In the genomic region with DNA sequence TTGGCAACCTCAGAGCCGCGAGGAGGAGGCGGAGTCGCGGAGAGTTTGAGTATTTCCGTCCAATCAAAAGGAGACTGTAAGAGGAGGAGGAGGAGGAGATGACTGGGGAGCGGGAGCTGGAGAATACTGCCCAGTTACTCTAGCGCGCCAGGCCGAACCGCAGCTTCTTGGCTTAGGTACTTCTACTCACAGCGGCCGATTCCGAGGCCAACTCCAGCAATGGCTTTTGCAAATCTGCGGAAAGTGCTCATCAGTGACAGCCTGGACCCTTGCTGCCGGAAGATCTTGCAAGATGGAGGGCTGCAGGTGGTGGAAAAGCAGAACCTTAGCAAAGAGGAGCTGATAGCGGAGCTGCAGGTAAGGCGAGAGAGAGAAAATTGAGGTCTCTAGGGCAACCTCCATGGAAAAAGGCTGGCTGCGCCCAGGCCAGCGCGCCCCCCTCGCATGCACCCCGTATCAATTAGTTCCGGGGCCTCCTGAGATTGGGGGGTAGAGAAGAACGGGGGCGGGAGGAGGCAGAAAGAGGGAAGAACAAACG, we compare ENCODE assay signal across 8 cellular contexts. TPM values are rescaled to one million over a fixed set of nuclear protein-coding genes. Genes with fewer than 3 reads are reported as not detected.
DNase-seq lines count a peak whose midpoint lies in the region; ATAC-seq, FAIRE-seq and TF ChIP-seq lines count a peak whose summit lies in the region.

A gene (plus strand): TSS at position 131 of the 538 bp plus-strand sequence. CDS start 89 bp downstream, at position 220.

- no peak for ATAC-seq in GM18873 (IDR thresholded peaks at IDR 0.05; ENCODE audit: low FRiP score, unreplicated experiment)

- DNase-seq in HFF-Myc (ENCODE audit: extremely low read depth, low read depth) (peak; percentile 64), NCI-H1417 treated with DMSO at 0.1 percent for 48 hours (lab: John Stamatoyannopoulos, UW) (peak; percentile 40), cerebellar cortex (ENCODE audit: low spot score) (peak; percentile 72), kidney epithelial cell (ENCODE audit: low read depth) (peak; percentile 52)
- peak; percentile 45 to 54 (median 48) for DNase-seq in stimulated activated CD4-positive, alpha-beta T cell treated with anti-CD3 and anti-CD28 coated beads, Interleukin-12 subunit alpha, Interleukin-12 subunit beta, amount 100 ng/mL, for 48 hours (ENCODE audit: low read depth in 2 of 3, low spot score in 1 of 3)

- TF ChIP-seq CTCF in HFF-Myc (IDR thresholded peaks at IDR 0.05; ENCODE audit: low read depth, low read length, missing control alignments) (no peak), kidney epithelial cell (IDR thresholded peaks at IDR 0.05; ENCODE audit: insufficient read depth, low read length, poor library complexity, severe bottlenecking) (no peak)

- H3K4me3 ChIP-seq in HFF-Myc (replicated peaks; ENCODE audit: low read depth, low read length): peak within 1 kb of the TSS; percentile 95
- H3K4me3 ChIP-seq in kidney epithelial cell (ENCODE audit: low read depth, low read length): peak within 1 kb of the TSS; percentile 71

- no peaks in the 10 kb centered on the region for H3K27me3 ChIP-seq in kidney epithelial cell (ENCODE audit: control insufficient read depth, insufficient read depth, low read length)

- no peaks in the 10 kb centered on the region for H3K36me3 ChIP-seq in kidney epithelial cell (ENCODE audit: control insufficient read depth, insufficient read depth, low read length)

- intact Hi-C loops in T-helper 2 cell treated with Interferon-gamma antibody and Interleukin-4, amounts not matched to agents 100 ng/mL and 5 ng/mL, for 36 hours (cut with micrococcal nuclease): loop anchor here (1.0 kb wide), 1 partner anchor 64 kb away; a partner anchor contains a TSS

- FAIRE-seq in G401.6 (lab: Jason Lieb, UNC): peak; percentile 84

RNA-seq across cellular contexts. Expression of the gene that starts here (rescaled TPM):
- total RNA-seq in T-helper 2 cell treated with Interferon-gamma antibody and Interleukin-4, amounts not matched to agents 100 ng/mL and 5 ng/mL, for 36 hours: 87.4 and 89.1 TPM in 2 replicates
- total RNA-seq in kidney epithelial cell: 163 and 184 TPM in 2 replicates
